In genomic region chr22:49087163-49087562, GRCh38 we compare ENCODE assay signal across 23 cellular contexts.
A peak's percentile ranks its signal among the peaks of the same experiment; 100 is the strongest.
DNase-seq lines count a peak whose midpoint lies in the region; ATAC-seq and TF ChIP-seq lines count a peak whose summit lies in the region.
"Had no signal": no experiment of that assay in that cellular context is flagged by ENCODE, and none has a peak within 500 bp of the region (broad histone marks: within the 10 kb centered on the region; RNA-seq: fewer than 3 reads in every experiment).

No MANE protein-coding gene starts in this region.

- WGBS in spleen, 5 donors = 65 to 79% (median 69%) methylated on average over 10 of the region's 10 CpGs

- H3K36me3 ChIP-seq in spleen = no peaks in the 10 kb centered on the region
- no peaks in the 10 kb centered on the region for H3K36me3 ChIP-seq in H7 (replicated peaks; ENCODE audit: control insufficient read depth, insufficient read depth, low read length)
- H3K36me3 ChIP-seq: Peyer's patch, SJSA1 had no signal

- H3K27ac ChIP-seq in spleen = no peak overlapping the region
- H3K27ac ChIP-seq: Peyer's patch, SJSA1 had no signal

- no peak for TF ChIP-seq POLR2A in spleen (IDR thresholded peaks at IDR 0.05)

- H3K4me3 ChIP-seq in spleen (no peak overlapping the region), H7 (ENCODE audit: insufficient read depth, low read depth, low read length) (no peak overlapping the region)
- H3K4me3 ChIP-seq: GM12878, Peyer's patch, SJSA1 had no signal

- H3K4me1 ChIP-seq in spleen = no peaks in the 10 kb centered on the region
- H3K4me1 ChIP-seq: Peyer's patch, SJSA1 had no signal

- H3K9me3 ChIP-seq in spleen = no peaks in the 10 kb centered on the region
- H3K9me3 ChIP-seq: Peyer's patch had no signal

- H3K27me3 ChIP-seq in spleen (replicated peaks in 1 of 7) (peaks cover 0 to 74% (median 0%) of the 10 kb centered on the region in 7 donors), H7 (ENCODE audit: control insufficient read depth, insufficient read depth, low read length) (no peaks in the 10 kb centered on the region)
- H3K27me3 ChIP-seq: Peyer's patch, SJSA1 had no signal

- intact Hi-C loops in cardiac septum (cut with DNase I) (no loop called here), left ventricle myocardium superior (cut with micrococcal nuclease) (no loop called here), spleen (cut with DNase I; ENCODE audit: low total_unique reads) (no loop called here)

- TF ChIP-seq CTCF in spleen (IDR thresholded peaks at IDR 0.05 in 8 of 11, conservative IDR thresholded peaks at IDR 0.05 in 3 of 11) = no peak

- no peak for ATAC-seq in left ventricle myocardium superior
- no peak for ATAC-seq in GM19324 (IDR thresholded peaks at IDR 0.05; ENCODE audit: low FRiP score, unreplicated experiment)
- ATAC-seq: activated naive CD4-positive, alpha-beta T cell treated with anti-CD3 and anti-CD28 coated beads, Interleukin-2, amount 50 U/mL, for 72 hours; GM12878; HCT116; stimulated activated memory B cell treated with anti-CD40 and anti-IgM and Interleukin-4, amounts not matched to agents 10 μg/mL and 1 μg/mL and 100 μg/mL, for 72 hours had no signal

- peak; percentile 20 for DNase-seq in cardiac septum (ENCODE audit: low spot score)
- no peak for DNase-seq in left ventricle myocardium superior
- peak; percentile 82 for DNase-seq in NCI-H2171 (lab: John Stamatoyannopoulos, UW)
- peak; percentile 3 for DNase-seq in cerebellar cortex (ENCODE audit: low spot score)
- DNase-seq in spleen = peak; percentile 36
- DNase-seq in LoVo (ENCODE audit: low spot score) = no peak
- DNase-seq in H7 = no peak
- DNase-seq: ACHN; activated CD4-positive, alpha-beta T cell treated with anti-CD3 and anti-CD28 coated beads, Interleukin-2, amount 10 ng/mL, durations not matched to agents 24 days and 14 days; anterior cingulate cortex; caudate nucleus; glutamatergic neuron; Karpas-422; kidney glomerular epithelial cell; NCI-H1694 treated with DMSO at 0.1 percent for 48 hours; Peyer's patch; small intestine had no signal

Comparison
In these comparisons a context has a peak if more than half of its experiments do, and no peak if none do; other contexts are left out.
1. DNase-seq: peak in cardiac septum (single experiment), NCI-H2171 (single experiment), cerebellar cortex (single experiment) and spleen (single experiment); none in left ventricle myocardium superior (single experiment), LoVo (single experiment) and H7 (single experiment).